ENCODE assay signal across 27 cellular contexts in the genomic region with DNA sequence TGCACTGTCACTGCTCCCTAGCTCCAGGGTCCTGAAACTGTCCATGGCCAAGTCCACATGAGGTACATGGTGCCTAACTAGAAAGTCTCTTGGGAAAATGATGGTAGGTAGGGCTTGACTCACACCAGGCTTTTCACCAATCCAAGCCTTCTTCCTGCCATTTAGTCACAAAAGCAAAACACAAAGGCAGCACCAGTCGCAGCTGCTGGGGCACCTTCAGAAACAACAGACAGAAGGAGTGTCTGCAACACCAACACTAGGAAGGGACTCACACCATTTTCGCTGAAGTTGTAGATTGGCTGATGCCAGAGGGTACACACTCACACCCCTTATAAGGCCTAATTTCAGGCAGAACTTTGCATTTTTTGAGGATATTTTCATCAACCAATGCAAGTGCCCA. TPM values are rescaled to one million over a fixed set of nuclear protein-coding genes. Genes with fewer than 3 reads are reported as not detected.
DNase-seq lines count a peak whose midpoint lies in the region; ATAC-seq and TF ChIP-seq lines count a peak whose summit lies in the region.
"Had no signal": no experiment of that assay in that cellular context is flagged by ENCODE, and none has a peak within 500 bp of the region (broad histone marks: within the 10 kb centered on the region; RNA-seq: fewer than 3 reads in every experiment).

No MANE protein-coding gene starts in this region.

- H2BK12ac ChIP-seq in mesenchymal stem cell (ENCODE audit: low read length in 2 of 2), result no peak overlapping the region

- peaks cover 88% of the 10 kb centered on the region for H3K4me1 Mint-ChIP-seq in T-helper 1 cell treated with Interleukin-12 subunit alpha and Interleukin-12 subunit beta and Interleukin-4 antibody, amounts not matched to agents 30 μg/mL and 1 μg/mL, for 36 hours (ENCODE audit: low read depth)
- peaks cover 92 to 97% (median 96%) of the 10 kb centered on the region in 3 donors for H3K4me1 Mint-ChIP-seq in CD8-positive, alpha-beta memory T cell
- H3K4me1 Mint-ChIP-seq in activated naive CD8-positive, alpha-beta T cell (ENCODE audit: low read depth), result peaks cover 91% of the 10 kb centered on the region

- POLR2A ChIA-PET in CD8-positive, alpha-beta memory T cell (lab: Charles Lee), result interaction anchor here (1.0 to 1.4 kb wide), 2 partner anchors 10 to 69 kb away, joined by 3 read pairs; no protein-coding TSS in a partner anchor

- H3K4me2 ChIP-seq in mesenchymal stem cell (ENCODE audit: low read length, poor library complexity, severe bottlenecking), result no peak overlapping the region
- H3K4me2 ChIP-seq: hepatocyte, KMS-11 had no signal

- CTCF ChIA-PET in CD8-positive, alpha-beta memory T cell (lab: Charles Lee), result interaction anchor here (1.4 kb wide), 1 partner anchor 20 kb away, joined by 3 read pairs; no protein-coding TSS in a partner anchor

- no peaks in the 10 kb centered on the region for H3K36me3 ChIP-seq in CD8-positive, alpha-beta memory T cell (ENCODE audit: insufficient read depth, low read length)
- H3K36me3 ChIP-seq in mesenchymal stem cell (ENCODE audit: control insufficient read depth in 1 of 2, insufficient read depth in 2 of 2, low read depth in 1 of 2, low read length in 2 of 2), result no peaks in the 10 kb centered on the region
- H3K36me3 ChIP-seq in breast epithelium, result no peaks in the 10 kb centered on the region
- H3K36me3 ChIP-seq: ascending aorta, neutrophil, prostate gland had no signal

- peak overlapping the region; percentile 49 for H3K4me3 Mint-ChIP-seq in T-helper 1 cell treated with Interleukin-12 subunit alpha and Interleukin-12 subunit beta and Interleukin-4 antibody, amounts not matched to agents 30 μg/mL and 1 μg/mL, for 36 hours
- H3K4me3 Mint-ChIP-seq in CD8-positive, alpha-beta memory T cell, result peak overlapping the region; percentile 25 to 87 (median 64)
- H3K4me3 Mint-ChIP-seq in activated naive CD8-positive, alpha-beta T cell, result peak overlapping the region; percentile 4
- H3K4me3 Mint-ChIP-seq: WTC11 had no signal

- no peak overlapping the region for H3K9ac ChIP-seq in mesenchymal stem cell (ENCODE audit: low read length)
- H3K9ac ChIP-seq: KMS-11 had no signal

- peak overlapping the region; percentile 7 for H4K8ac ChIP-seq in mesenchymal stem cell (ENCODE audit: low read length)

- no peaks in the 10 kb centered on the region for H3K27me3 ChIP-seq in CD8-positive, alpha-beta memory T cell (ENCODE audit: insufficient read depth, low read length, poor library complexity, severe bottlenecking)
- H3K27me3 ChIP-seq in mesenchymal stem cell (ENCODE audit: control insufficient read depth in 1 of 2, insufficient read depth in 1 of 2, low read length in 2 of 2), result no peaks in the 10 kb centered on the region
- no peaks in the 10 kb centered on the region for H3K27me3 ChIP-seq in breast epithelium
- H3K27me3 ChIP-seq: ascending aorta, dorsolateral prefrontal cortex, hepatocyte, neutrophil had no signal

- H2BK5ac ChIP-seq in mesenchymal stem cell (ENCODE audit: low read depth, low read length, poor library complexity, severe bottlenecking), result no peak overlapping the region

- no peaks in the 10 kb centered on the region for H3K27me3 Mint-ChIP-seq in T-helper 1 cell treated with Interleukin-12 subunit alpha and Interleukin-12 subunit beta and Interleukin-4 antibody, amounts not matched to agents 30 μg/mL and 1 μg/mL, for 36 hours (ENCODE audit: low read depth)
- H3K27me3 Mint-ChIP-seq in CD8-positive, alpha-beta memory T cell, result peaks cover 0 to 5% of the 10 kb centered on the region in 2 donors
- no peaks in the 10 kb centered on the region for H3K27me3 Mint-ChIP-seq in activated naive CD8-positive, alpha-beta T cell

- H3K79me1 ChIP-seq in mesenchymal stem cell (replicated peaks; ENCODE audit: low read length, poor library complexity, severe bottlenecking), result no peaks in the 10 kb centered on the region

- no peak for DNase-seq in T-helper 1 cell
- no peak for DNase-seq in CD8-positive, alpha-beta memory T cell
- DNase-seq in mesenchymal stem cell, result no peak
- no peak for DNase-seq in breast epithelium (ENCODE audit: low spot score in 2 of 2)
- DNase-seq: activated gamma-delta T cell; central memory CD4-positive, alpha-beta T cell; DMS79; dorsolateral prefrontal cortex; mucosa of descending colon; NCI-H146; NCI-H2171; NCI-H69; RPMI8226; T1000 had no signal

- TF ChIP-seq POLR2A in breast epithelium (IDR thresholded peaks at IDR 0.05), result no peak

- H3K9me3 ChIP-seq in CD8-positive, alpha-beta memory T cell (ENCODE audit: low read length), result no peaks in the 10 kb centered on the region
- H3K9me3 ChIP-seq in mesenchymal stem cell (ENCODE audit: control insufficient read depth, low read length) (no peaks in the 10 kb centered on the region), breast epithelium (no peaks in the 10 kb centered on the region)
- H3K9me3 ChIP-seq: ascending aorta, mucosa of descending colon, neutrophil, prostate gland had no signal

- H2BK15ac ChIP-seq in mesenchymal stem cell (ENCODE audit: low read depth, poor library complexity, severe bottlenecking), result no peak overlapping the region

- ATAC-seq in activated CD4-positive, CD25-positive, alpha-beta regulatory T cell treated with anti-CD3 and anti-CD28 coated beads, Interleukin-2, amount 50 U/mL, for 24 hours, result no peak
- ATAC-seq in GM19023 (IDR thresholded peaks at IDR 0.05; ENCODE audit: unreplicated experiment), result no peak
- ATAC-seq: HCT116, mucosa of descending colon, WTC11 had no signal

- no peak overlapping the region for H3K18ac ChIP-seq in mesenchymal stem cell (ENCODE audit: low read depth in 1 of 2, low read length in 2 of 2)

- peak overlapping the region; percentile 2 for H3K4me3 ChIP-seq in CD8-positive, alpha-beta memory T cell (ENCODE audit: low read length)
- no peak overlapping the region for H3K4me3 ChIP-seq in mesenchymal stem cell (ENCODE audit: insufficient read depth in 1 of 2, low read depth in 1 of 2, low read length in 2 of 2)
- H3K4me3 ChIP-seq in breast epithelium, result no peak overlapping the region
- H3K4me3 ChIP-seq: ascending aorta, dorsolateral prefrontal cortex, hepatocyte, mucosa of descending colon, prostate gland, SK-N-MC had no signal

- no peak overlapping the region for H2AFZ ChIP-seq in mesenchymal stem cell (ENCODE audit: low read depth, low read length)
- H2AFZ ChIP-seq: hepatocyte had no signal

- H3K9me3 Mint-ChIP-seq in T-helper 1 cell treated with Interleukin-12 subunit alpha and Interleukin-12 subunit beta and Interleukin-4 antibody, amounts not matched to agents 30 μg/mL and 1 μg/mL, for 36 hours, result peaks cover 4% of the 10 kb centered on the region
- H3K9me3 Mint-ChIP-seq in CD8-positive, alpha-beta memory T cell, result no peaks in the 10 kb centered on the region
- no peaks in the 10 kb centered on the region for H3K9me3 Mint-ChIP-seq in activated naive CD8-positive, alpha-beta T cell (ENCODE audit: low read depth)
- H3K9me3 Mint-ChIP-seq: WTC11 had no signal

- H3K27ac ChIP-seq in CD8-positive, alpha-beta memory T cell (ENCODE audit: low read depth, low read length), result no peak overlapping the region
- no peak overlapping the region for H3K27ac ChIP-seq in mesenchymal stem cell (ENCODE audit: low read length, poor library complexity, severe bottlenecking)
- no peak overlapping the region for H3K27ac ChIP-seq in breast epithelium
- H3K27ac ChIP-seq: 22Rv1, dorsolateral prefrontal cortex, hepatocyte, KMS-11, neutrophil, SK-N-MC had no signal

- H2AK5ac ChIP-seq in mesenchymal stem cell (ENCODE audit: low read length, severe bottlenecking), result no peak overlapping the region

- H4K91ac ChIP-seq in mesenchymal stem cell (ENCODE audit: low read length), result no peak overlapping the region

- peak overlapping the region; percentile 85 for H3K27ac Mint-ChIP-seq in T-helper 1 cell treated with Interleukin-12 subunit alpha and Interleukin-12 subunit beta and Interleukin-4 antibody, amounts not matched to agents 30 μg/mL and 1 μg/mL, for 36 hours
- peak overlapping the region; percentile 80 to 98 (median 93) for H3K27ac Mint-ChIP-seq in CD8-positive, alpha-beta memory T cell
- H3K27ac Mint-ChIP-seq in activated naive CD8-positive, alpha-beta T cell, result peak overlapping the region; percentile 24
- H3K27ac Mint-ChIP-seq: WTC11 had no signal

- TF ChIP-seq CTCF in breast epithelium (IDR thresholded peaks at IDR 0.05), result no peak

- peaks cover 89% of the 10 kb centered on the region for H3K4me1 ChIP-seq in CD8-positive, alpha-beta memory T cell (ENCODE audit: insufficient read depth, low read length)
- H3K4me1 ChIP-seq in mesenchymal stem cell (ENCODE audit: control insufficient read depth, insufficient read depth, low read depth, low read length), result peaks cover 5% of the 10 kb centered on the region
- H3K4me1 ChIP-seq in breast epithelium, result no peaks in the 10 kb centered on the region
- H3K4me1 ChIP-seq: prostate gland had no signal

- H3K36me3 Mint-ChIP-seq in T-helper 1 cell treated with Interleukin-12 subunit alpha and Interleukin-12 subunit beta and Interleukin-4 antibody, amounts not matched to agents 30 μg/mL and 1 μg/mL, for 36 hours (ENCODE audit: low read depth), result peaks cover 56% of the 10 kb centered on the region
- H3K36me3 Mint-ChIP-seq in CD8-positive, alpha-beta memory T cell, result peaks cover 7 to 17% (median 12%) of the 10 kb centered on the region in 3 donors
- peaks cover 10% of the 10 kb centered on the region for H3K36me3 Mint-ChIP-seq in activated naive CD8-positive, alpha-beta T cell
- H3K36me3 Mint-ChIP-seq: WTC11 had no signal

- no peak overlapping the region for H3K23ac ChIP-seq in mesenchymal stem cell (ENCODE audit: low read length in 2 of 2)

- H3K4ac ChIP-seq in mesenchymal stem cell (ENCODE audit: low read depth in 1 of 2, low read length in 2 of 2), result no peak overlapping the region

- 96% methylated on average over 2 of the region's 2 CpGs for WGBS in mesenchymal stem cell

- H2BK120ac ChIP-seq in mesenchymal stem cell (ENCODE audit: low read depth, low read length), result no peak overlapping the region

- intact Hi-C loops in breast epithelium (cut with DNase I; ENCODE audit: low total_unique reads), result loop anchor here (5.0 kb wide), 1 partner anchor 517 kb away; no protein-coding TSS in a partner anchor

- H3K14ac ChIP-seq in mesenchymal stem cell (ENCODE audit: low read length in 2 of 2), result no peak overlapping the region

RNA-seq across cellular contexts. Expression of a gene that starts 55.7 kb away (rescaled TPM):
- total RNA-seq in CD8-positive, alpha-beta memory T cell, result 10 to 100 TPM; 12.4 to 13.2 TPM
- polyA plus RNA-seq in CD8-positive, alpha-beta memory T cell, result 52.3 TPM
- 2.3 TPM for polyA plus RNA-seq in mesenchymal stem cell (2013, experiment 1 of 2)
- 2.1 TPM for polyA plus RNA-seq in mesenchymal stem cell (2013, experiment 2 of 2)
- total RNA-seq in breast epithelium, result 100 to 1,000 TPM in 2 of 3 donors, 10 to 100 TPM in 1; 10.1 to 189 (median 120) TPM

Comparison
In these comparisons a context has a peak if more than half of its experiments do, and no peak if none do; other contexts are left out.
1. H3K27ac Mint-ChIP-seq: peak in every context shown above with its lines; median percentile 93 in CD8-positive, alpha-beta memory T cell; 85 in T-helper 1 cell treated with Interleukin-12 subunit alpha and Interleukin-12 subunit beta and Interleukin-4 antibody, amounts not matched to agents 30 μg/mL and 1 μg/mL, for 36 hours; 24 in activated naive CD8-positive, alpha-beta T cell.
2. H3K4me3 Mint-ChIP-seq: peak in every context shown above with its lines; median percentile 64 in CD8-positive, alpha-beta memory T cell; 49 in T-helper 1 cell treated with Interleukin-12 subunit alpha and Interleukin-12 subunit beta and Interleukin-4 antibody, amounts not matched to agents 30 μg/mL and 1 μg/mL, for 36 hours; 4 in activated naive CD8-positive, alpha-beta T cell.